Comparison of ENCODE assay signal across 1 cellular context in the genomic region with DNA sequence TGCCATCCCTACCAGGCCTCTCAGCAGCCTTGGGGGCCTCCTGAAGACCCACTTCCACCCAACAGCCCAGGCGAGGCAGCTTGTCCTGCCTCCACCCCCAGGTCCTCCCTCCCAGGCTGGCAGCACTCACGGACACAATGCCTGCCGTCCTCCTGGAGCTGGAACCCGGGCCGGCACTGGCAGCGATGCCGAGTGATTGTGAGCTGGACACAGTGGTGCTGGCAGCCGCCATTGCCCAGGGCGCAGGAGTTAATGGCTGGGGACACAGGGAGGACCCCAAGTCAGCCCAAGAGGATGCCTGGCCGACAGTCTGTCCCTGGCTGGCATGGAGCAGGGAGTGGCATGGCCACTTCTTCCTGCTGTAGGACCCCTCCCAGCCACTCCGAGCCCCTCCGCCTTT.
A peak's percentile ranks its signal among the peaks of the same experiment; 100 is the strongest.
TF ChIP-seq lines count a peak whose summit lies in the region.

No MANE protein-coding gene starts in this region.

TF ChIP-seq in HepG2, 621 proteins besides CTCF, POLR2A, EP300 and RAD21:
- no peak for TF ChIP-seq ZNF598 (CRISPR knock-in tag; IDR thresholded peaks at IDR 0.05; ENCODE audit: borderline replicate concordance)
- no peak for TF ChIP-seq MED1 (CRISPR knock-in tag; IDR thresholded peaks at IDR 0.05)
- TF ChIP-seq TBX3 (IDR thresholded peaks at IDR 0.05; ENCODE audit: borderline replicate concordance) = no peak
- no peak for TF ChIP-seq PPARG (CRISPR knock-in tag; conservative IDR thresholded peaks at IDR 0.05)
- no peak for TF ChIP-seq ZBTB49 (CRISPR knock-in tag; IDR thresholded peaks at IDR 0.05; ENCODE audit: borderline replicate concordance)
- TF ChIP-seq KLF11 (CRISPR knock-in tag; IDR thresholded peaks at IDR 0.05) = no peak
- TF ChIP-seq ZNF484 (CRISPR knock-in tag; IDR thresholded peaks at IDR 0.05; ENCODE audit: borderline replicate concordance, low read depth) = no peak
- no peak for TF ChIP-seq ZNF772 (CRISPR knock-in tag; IDR thresholded peaks at IDR 0.05)
- no peak for TF ChIP-seq ZNF232 (CRISPR knock-in tag; IDR thresholded peaks at IDR 0.05; ENCODE audit: borderline replicate concordance)
- 0 out of 2 replicates have a peak, but pooled peaks have one; percentile 61 for TF ChIP-seq EZH2 (conservative IDR thresholded peaks at IDR 0.05; ENCODE audit: low read depth, low read length)
- no peak for TF ChIP-seq TBP (CRISPR knock-in tag; IDR thresholded peaks at IDR 0.05)
- peak; percentile 23 for TF ChIP-seq AGO2 (optimal IDR thresholded peaks at IDR 0.05; ENCODE audit: low read depth, low read length)
TF ChIP-seq in HepG2: peak in this region for 2.
